In genomic region chr3:166955549-166955948, GRCh38 we compare ENCODE assay signal across 21 cellular contexts.
"Had no signal": no experiment of that assay in that cellular context is flagged by ENCODE, and none has a peak within 500 bp of the region (broad histone marks: within the 10 kb centered on the region; RNA-seq: fewer than 3 reads in every experiment).

No MANE protein-coding gene starts in this region.

- H3K4me3 ChIP-seq: ascending aorta, esophagus squamous epithelium, mucosa of descending colon, neural progenitor cell, prostate gland, skin epidermis, suprapubic skin, transverse colon, vagina had no signal

- DNase-seq: activated CD4-positive, CD25-positive, alpha-beta regulatory T cell treated with anti-CD3 and anti-CD28 coated beads, Interleukin-2, amount 50 U/mL, for 72 hours; activated effector memory CD4-positive, alpha-beta T cell treated with anti-CD3 and anti-CD28 coated beads, Interleukin-2, amount 50 U/mL, for 16 hours; activated naive CD4-positive, alpha-beta T cell treated with anti-CD3 and anti-CD28 coated beads, Interleukin-2, amount 50 U/mL, for 16 hours; activated T-cell treated with anti-CD3 and anti-CD28 coated beads, Interleukin-2, amount 50 U/mL, for 72 hours; effector CD4-positive, alpha-beta T cell; esophagus squamous epithelium; mesenchymal stem cell; mucosa of descending colon; naive B cell; right cardiac atrium; stimulated activated CD4-positive, alpha-beta T cell treated with anti-CD3 and anti-CD28 coated beads, Interleukin-15, amount 100 ng/mL, for 24 hours; stimulated activated CD4-positive, alpha-beta T cell treated with anti-CD3 and anti-CD28 coated beads, Interleukin-4, amount 100 ng/mL, for 1 hour; stimulated activated naive CD8-positive, alpha-beta T cell treated with anti-CD3 and anti-CD28 coated beads, Interleukin-15, amount 100 ng/mL, for 72 hours; T-helper 9 cell; transverse colon had no signal

- ATAC-seq: activated T-cell treated with anti-CD3 and anti-CD28 coated beads, Interleukin-2, amount 50 U/mL, for 72 hours; mucosa of descending colon; right cardiac atrium; stimulated activated naive CD8-positive, alpha-beta T cell treated with anti-CD3 and anti-CD28 coated beads, Interleukin-15, amount 100 ng/mL, for 72 hours had no signal
